Comparison of ENCODE assay signal across 9 cellular contexts in the genomic region with DNA sequence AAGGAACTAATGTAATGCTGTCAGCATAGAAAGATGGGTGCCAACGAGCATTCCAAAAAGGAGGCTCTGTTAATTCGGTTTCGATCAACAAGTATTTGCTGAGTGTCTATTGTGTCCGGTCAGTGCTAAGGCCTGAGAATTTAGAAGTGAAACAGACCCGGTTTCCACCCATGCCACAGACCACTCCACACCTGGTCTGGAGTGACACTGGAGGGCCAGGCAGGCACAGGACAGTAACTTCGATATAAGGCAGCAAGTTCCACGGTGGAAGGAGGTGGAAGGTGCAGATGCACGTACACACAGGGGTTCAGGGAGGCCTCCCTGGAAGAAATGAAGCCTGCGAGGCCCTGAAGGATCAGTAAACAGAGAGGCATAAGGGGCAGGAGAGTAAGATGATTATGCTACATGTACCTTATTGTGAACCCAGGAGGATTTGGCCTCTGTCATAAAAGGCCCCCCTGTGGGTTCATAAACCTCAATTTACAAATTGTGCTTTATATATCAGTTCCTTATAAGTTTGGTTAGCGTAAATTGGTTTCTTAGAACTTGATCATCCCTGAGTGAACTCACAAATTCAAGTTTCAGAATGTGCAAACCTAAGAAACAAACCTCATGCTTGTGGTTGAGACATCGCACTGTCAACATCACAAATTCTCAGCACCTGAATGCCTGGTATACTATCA. TPM values are rescaled to one million over a fixed set of nuclear protein-coding genes. Genes with fewer than 3 reads are reported as not detected.
DNase-seq lines count a peak whose midpoint lies in the region; ATAC-seq and TF ChIP-seq lines count a peak whose summit lies in the region.
"Had no signal": no experiment of that assay in that cellular context is flagged by ENCODE, and none has a peak within 500 bp of the region (broad histone marks: within the 10 kb centered on the region; RNA-seq: fewer than 3 reads in every experiment).

No MANE protein-coding gene starts in this region.

- H3K9ac ChIP-seq in IMR-90 (ENCODE audit: low read depth, low read length) = no peak overlapping the region

- H3K27ac Mint-ChIP-seq in nephron (peak overlapping the region in 2 of 3 experiments; percentile 18 to 48), progenitor cell of endocrine pancreas (no peak overlapping the region)

- peak overlapping the region; percentile 77 for H3K14ac ChIP-seq in IMR-90 (replicated peaks; ENCODE audit: low read depth, low read length)

- no peaks in the 10 kb centered on the region for H3K9me3 ChIP-seq in IMR-90 (ENCODE audit: control insufficient read depth, insufficient read depth, low read length)

- TF ChIP-seq RAD21 in IMR-90 (IDR thresholded peaks at IDR 0.05; ENCODE audit: low read length) = no peak

- H3K18ac ChIP-seq in IMR-90 (ENCODE audit: low read depth, low read length) = peak overlapping the region; percentile 49

- peak overlapping the region; percentile 98 for H2BK120ac ChIP-seq in IMR-90 (ENCODE audit: low read depth, low read length)

- peaks cover 10% of the 10 kb centered on the region for H4K20me1 ChIP-seq in IMR-90 (ENCODE audit: insufficient read depth, low read length)

- POLR2A ChIA-PET in IMR-90 (lab: Charles Lee; ENCODE audit: unreplicated experiment) = no interaction called here

- 100% methylated on average over 1 of the region's 11 CpGs; no CpG with 5 or more reads in 1 of the 2 experiments for WGBS in IMR-90 (ENCODE audit: extremely low coverage in 2 of 2, insufficient read length in 1 of 2), 2 experiments

- in situ Hi-C loops in IMR-90 (cut with MboI; ENCODE audit: low sequenced_read_pairs) = no loop called here

- H3K27me3 Mint-ChIP-seq in nephron (ENCODE audit: low read depth) = no peaks in the 10 kb centered on the region
- no peaks in the 10 kb centered on the region for H3K27me3 Mint-ChIP-seq in progenitor cell of endocrine pancreas

- H4K8ac ChIP-seq in IMR-90 (ENCODE audit: low read depth in 2 of 2, low read length in 2 of 2) = peak overlapping the region; percentile 45 to 98

- peak overlapping the region; percentile 47 for H2BK15ac ChIP-seq in IMR-90 (ENCODE audit: low read depth, low read length)

- peak overlapping the region; percentile 88 for H3K23ac ChIP-seq in IMR-90 (ENCODE audit: low read depth, low read length)

- no peak overlapping the region for H3K4me3 ChIP-seq in IMR-90 (ENCODE audit: insufficient read depth, low read depth, low read length)
- H3K4me3 ChIP-seq: lung had no signal

- TF ChIP-seq CTCF in IMR-90 (conservative IDR thresholded peaks at IDR 0.05; ENCODE audit: low read depth, low read length) (no peak), nephron (IDR thresholded peaks at IDR 0.05; ENCODE audit: unreplicated experiment in 3 of 3) (no peak), progenitor cell of endocrine pancreas (IDR thresholded peaks at IDR 0.05; ENCODE audit: unreplicated experiment) (no peak)

- H2AK5ac ChIP-seq in IMR-90 (ENCODE audit: low read depth, low read length) = peak overlapping the region; percentile 96

- H3K56ac ChIP-seq in IMR-90 (ENCODE audit: extremely low read depth, insufficient read depth, low read length) = 0 out of 2 replicates have a peak overlapping the region, but pooled peaks have one; percentile 4

- dilution Hi-C loops in IMR-90 (cut with HindIII; ENCODE audit: low sequenced_read_pairs, unreplicated experiment) = no loop called here

- DNase-seq in IMR-90 (no peak), NCI-H187 (lab: John Stamatoyannopoulos, UW) (no peak), progenitor cell of endocrine pancreas (ENCODE audit: low spot score, unreplicated experiment) (no peak)
- no peak for DNase-seq in stimulated activated naive CD4-positive, alpha-beta T cell treated with Interleukin-2 at 50 U/mL for 16 hours (lab: John Stamatoyannopoulos, UW)

- H4K91ac ChIP-seq in IMR-90 (ENCODE audit: insufficient read depth, low read depth, low read length) = peak overlapping the region; percentile 98

- H3K79me1 ChIP-seq in IMR-90 (ENCODE audit: low read depth in 1 of 2, low read length in 2 of 2) = peaks cover 28 to 77% of the 10 kb centered on the region in 2 experiments

- no peak overlapping the region for H2AFZ ChIP-seq in IMR-90 (replicated peaks; ENCODE audit: low read length, poor library complexity)

- ATAC-seq in GM18508 (IDR thresholded peaks at IDR 0.05; ENCODE audit: insufficient read depth, unreplicated experiment) = peak; percentile 49
- peak; percentile 69 for ATAC-seq in GM21529 (IDR thresholded peaks at IDR 0.05; ENCODE audit: unreplicated experiment)
- ATAC-seq in IMR-90 (ENCODE audit: low read depth) = no peak
- no peak for ATAC-seq in HG02973 (IDR thresholded peaks at IDR 0.05; ENCODE audit: unreplicated experiment)

- H3K27me3 ChIP-seq in IMR-90 (ENCODE audit: control insufficient read depth, insufficient read depth, low read length) = no peaks in the 10 kb centered on the region

- no peak overlapping the region for H3K4me2 ChIP-seq in IMR-90 (ENCODE audit: low read depth, low read length)

- peak overlapping the region; percentile 53 for H2BK20ac ChIP-seq in IMR-90 (ENCODE audit: low read depth, low read length)

- H3K4ac ChIP-seq in IMR-90 (ENCODE audit: low read depth, low read length) = peak overlapping the region; percentile 92

- peak overlapping the region; percentile 75 for H3K27ac ChIP-seq in IMR-90 (ENCODE audit: insufficient read depth, low read length)

- H4K5ac ChIP-seq in IMR-90 (ENCODE audit: low read depth, low read length) = peak overlapping the region; percentile 73

- peaks cover 50% of the 10 kb centered on the region for H3K36me3 ChIP-seq in IMR-90 (ENCODE audit: control insufficient read depth, insufficient read depth, low read length)

- BruUV-seq in IMR-90 (replicated peaks; lab: Mats Ljungman, UMichigan) = no TSS peak

- no peak for TF ChIP-seq POLR2A in IMR-90 (IDR thresholded peaks at IDR 0.05; ENCODE audit: low read depth, low read length)

- peaks cover 54% of the 10 kb centered on the region for H3K36me3 Mint-ChIP-seq in nephron (ENCODE audit: low read depth)
- H3K36me3 Mint-ChIP-seq in progenitor cell of endocrine pancreas (ENCODE audit: insufficient read depth) = peaks cover 11% of the 10 kb centered on the region

- intact Hi-C loops in IMR-90 (cut with micrococcal nuclease) = no loop called here

- CTCF ChIA-PET in IMR-90 (lab: Yijun Ruan, JAX) = interaction anchor here (2.8 kb wide), 1 partner anchor 19 kb away, joined by 13 read pairs; no protein-coding TSS in a partner anchor

- H3K4me3 Mint-ChIP-seq in nephron (no peak overlapping the region), progenitor cell of endocrine pancreas (ENCODE audit: low read depth) (no peak overlapping the region)

- peaks cover 50% of the 10 kb centered on the region for H3K9me1 ChIP-seq in IMR-90 (ENCODE audit: insufficient read depth, low read length)

- H2AK9ac ChIP-seq in IMR-90 (replicated peaks; ENCODE audit: low read depth, low read length, poor library complexity) = peak overlapping the region; percentile 11

- H3K4me1 ChIP-seq in IMR-90 (ENCODE audit: control insufficient read depth, insufficient read depth, low read length) = peaks cover 49% of the 10 kb centered on the region

- H3K9me3 Mint-ChIP-seq in nephron (no peaks in the 10 kb centered on the region), progenitor cell of endocrine pancreas (ENCODE audit: low read depth) (no peaks in the 10 kb centered on the region)

- H2BK5ac ChIP-seq in IMR-90 (ENCODE audit: low read depth, low read length, poor library complexity, severe bottlenecking) = peak overlapping the region; percentile 98

- H3K4me1 Mint-ChIP-seq in nephron (peaks cover 63% of the 10 kb centered on the region), progenitor cell of endocrine pancreas (ENCODE audit: low read depth) (peaks cover 17% of the 10 kb centered on the region)

TF ChIP-seq in IMR-90, 13 proteins besides CTCF, POLR2A, EP300 and RAD21 (continues in another document):
- TF ChIP-seq, protein P1, sequence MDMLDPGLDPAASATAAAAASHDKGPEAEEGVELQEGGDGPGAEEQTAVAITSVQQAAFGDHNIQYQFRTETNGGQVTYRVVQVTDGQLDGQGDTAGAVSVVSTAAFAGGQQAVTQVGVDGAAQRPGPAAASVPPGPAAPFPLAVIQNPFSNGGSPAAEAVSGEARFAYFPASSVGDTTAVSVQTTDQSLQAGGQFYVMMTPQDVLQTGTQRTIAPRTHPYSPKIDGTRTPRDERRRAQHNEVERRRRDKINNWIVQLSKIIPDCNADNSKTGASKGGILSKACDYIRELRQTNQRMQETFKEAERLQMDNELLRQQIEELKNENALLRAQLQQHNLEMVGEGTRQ (IDR thresholded peaks at IDR 0.05; ENCODE audit: low read depth, low read length) = no peak
- no peak for TF ChIP-seq RCOR1 (IDR thresholded peaks at IDR 0.05; ENCODE audit: insufficient replicate concordance, low read length)
- no peak for TF ChIP-seq SMC3 (IDR thresholded peaks at IDR 0.05; ENCODE audit: low read depth, low read length)
- TF ChIP-seq, protein P2, sequence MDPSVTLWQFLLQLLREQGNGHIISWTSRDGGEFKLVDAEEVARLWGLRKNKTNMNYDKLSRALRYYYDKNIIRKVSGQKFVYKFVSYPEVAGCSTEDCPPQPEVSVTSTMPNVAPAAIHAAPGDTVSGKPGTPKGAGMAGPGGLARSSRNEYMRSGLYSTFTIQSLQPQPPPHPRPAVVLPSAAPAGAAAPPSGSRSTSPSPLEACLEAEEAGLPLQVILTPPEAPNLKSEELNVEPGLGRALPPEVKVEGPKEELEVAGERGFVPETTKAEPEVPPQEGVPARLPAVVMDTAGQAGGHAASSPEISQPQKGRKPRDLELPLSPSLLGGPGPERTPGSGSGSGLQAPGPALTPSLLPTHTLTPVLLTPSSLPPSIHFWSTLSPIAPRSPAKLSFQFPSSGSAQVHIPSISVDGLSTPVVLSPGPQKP (IDR thresholded peaks at IDR 0.05; ENCODE audit: borderline replicate concordance, low read depth, low read length) = no peak
- no peak for TF ChIP-seq RFX5 (IDR thresholded peaks at IDR 0.05; ENCODE audit: low read depth, low read length)
- no peak for TF ChIP-seq MAFK (IDR thresholded peaks at IDR 0.05; ENCODE audit: low read depth, low read length)
- no peak for TF ChIP-seq MXI1 (IDR thresholded peaks at IDR 0.05; ENCODE audit: borderline replicate concordance, low read depth, low read length)
- TF ChIP-seq FOS (IDR thresholded peaks at IDR 0.05; ENCODE audit: low read depth, low read length) = no peak
- no peak for TF ChIP-seq NFE2L2 (IDR thresholded peaks at IDR 0.05; ENCODE audit: low read depth, low read length)
- TF ChIP-seq BHLHE40 (IDR thresholded peaks at IDR 0.05; ENCODE audit: low read depth, low read length) = no peak

RNA-seq across cellular contexts. Expression of a gene that starts 25.9 kb away (rescaled TPM):
- 16.7 and 17.6 TPM in 2 replicates for total RNA-seq in IMR-90 (2012; rRNA removed)
- 37.2 and 40.8 TPM in 2 replicates for polyA plus RNA-seq in IMR-90 (2012; rRNA removed)
- 14.1 and 19.4 TPM in 2 replicates for polyA plus RNA-seq in IMR-90 (2012; cell fraction: cytosol; rRNA removed)
- polyA plus RNA-seq in IMR-90 (2012; cell fraction: nucleus; rRNA removed; ENCODE audit: low replicate concordance) = 68.2 and 83.5 TPM in 2 replicates
- total RNA-seq in progenitor cell of endocrine pancreas = 37.2 and 38.8 TPM in 2 replicates

RNA-seq across cellular contexts. Expression of a gene that starts 48.4 kb away (rescaled TPM):
- total RNA-seq in IMR-90 (2012; rRNA removed) (not detected in 2 replicates), progenitor cell of endocrine pancreas (not detected in 2 replicates)
- not detected in 2 replicates for polyA plus RNA-seq in IMR-90 (2012; rRNA removed)
- polyA plus RNA-seq in IMR-90 (2012; cell fraction: cytosol; rRNA removed) = not detected in 2 replicates
- 0.11 TPM in 1 of 2 replicates, not detected in the other for polyA plus RNA-seq in IMR-90 (2012; cell fraction: nucleus; rRNA removed; ENCODE audit: low replicate concordance)
- total RNA-seq: lung had no signal

Comparison
In these comparisons a context has a peak if more than half of its experiments do, and no peak if none do; other contexts are left out.
1. ATAC-seq: peak in GM18508 (single experiment) and GM21529 (single experiment); none in IMR-90 (single experiment) and HG02973 (single experiment).